26 cellular contexts compared by ENCODE assay signal in the genomic region with DNA sequence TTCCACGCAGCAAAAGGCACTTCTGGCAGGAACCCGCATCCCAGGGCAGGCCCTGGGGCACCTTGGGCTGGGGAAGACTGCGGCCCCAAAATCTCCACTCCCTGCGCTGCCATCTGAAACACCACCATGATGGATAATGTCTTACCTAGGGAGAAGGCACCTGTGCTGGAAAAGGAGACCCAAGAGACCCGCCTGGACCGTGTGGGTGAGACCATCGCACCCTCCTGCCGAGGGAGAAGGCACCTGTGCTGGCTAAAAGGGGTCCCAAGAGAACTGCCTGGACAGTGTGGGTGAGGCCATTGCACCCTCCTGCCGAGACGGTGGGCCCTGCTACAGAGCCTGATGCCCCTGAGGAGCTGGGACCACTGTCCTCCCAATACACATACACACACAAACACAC. TPM values are rescaled to one million over a fixed set of nuclear protein-coding genes. Genes with fewer than 3 reads are reported as not detected.
DNase-seq lines count a peak whose midpoint lies in the region; ATAC-seq and TF ChIP-seq lines count a peak whose summit lies in the region.
"Had no signal": no experiment of that assay in that cellular context is flagged by ENCODE, and none has a peak within 500 bp of the region (broad histone marks: within the 10 kb centered on the region; RNA-seq: fewer than 3 reads in every experiment).

No MANE protein-coding gene starts in this region.

- TF ChIP-seq CTCF in HCT116 (IDR thresholded peaks at IDR 0.05 in 2 of 3, conservative IDR thresholded peaks at IDR 0.05 in 1 of 3; ENCODE audit: borderline replicate concordance in 1 of 3, insufficient read depth in 1 of 3, low read depth in 2 of 3, low read length in 2 of 3) (no peak), osteoblast (IDR thresholded peaks at IDR 0.05; ENCODE audit: extremely low read depth, low read depth, low read length) (no peak)

- POLR2A ChIA-PET in HCT116 (lab: Charles Lee): interaction anchor here (2.1 kb wide), 1 partner anchor 16 kb away, joined by 21 read pairs; no protein-coding TSS in a partner anchor
- POLR2A ChIA-PET in activated CD4-positive, alpha-beta memory T cell treated with anti-CD3 and anti-CD28 coated beads, Interleukin-2, amount 10 ng/mL, durations not matched to agents 7 days and 5 days (lab: Charles Lee): no interaction called here

- no peaks in the 10 kb centered on the region for H3K79me2 ChIP-seq in HCT116 (ENCODE audit: insufficient read depth, low read length)
- H3K79me2 ChIP-seq in osteoblast (ENCODE audit: insufficient read depth, low read length): no peaks in the 10 kb centered on the region

- no peaks in the 10 kb centered on the region for H3K9me3 ChIP-seq in CD4-positive, CD25-positive, alpha-beta regulatory T cell (ENCODE audit: control insufficient read depth in 2 of 2, low read length in 2 of 2)
- 0 out of 4 replicates have a peak, but pooled peaks cover 0 to 5% of the 10 kb centered on the region in 2 experiments for H3K9me3 ChIP-seq in HCT116 (ENCODE audit: control insufficient read depth in 1 of 2, insufficient read depth in 1 of 2, low read depth in 1 of 2, low read length in 2 of 2)
- H3K9me3 ChIP-seq in osteoblast (ENCODE audit: low read depth, low read length): no peaks in the 10 kb centered on the region
- H3K9me3 ChIP-seq: thoracic aorta, uterus had no signal

- ATAC-seq in CD4-positive, CD25-positive, alpha-beta regulatory T cell (ENCODE audit: low read depth in 2 of 2): no peak
- no peak for ATAC-seq in HCT116
- ATAC-seq in esophagus mucosa: no peak
- no peak for ATAC-seq in SK-N-SH treated with all-trans-retinoic acid at 6 μM for 48 hours
- ATAC-seq: sciatic nerve had no signal

- H2AFZ ChIP-seq in HCT116 (ENCODE audit: low read depth, low read length, poor library complexity, severe bottlenecking): no peak overlapping the region
- no peak overlapping the region for H2AFZ ChIP-seq in osteoblast (ENCODE audit: low read length)

- no peak overlapping the region for H3K27ac ChIP-seq in CD4-positive, CD25-positive, alpha-beta regulatory T cell (ENCODE audit: insufficient read depth, low read length, poor library complexity, severe bottlenecking)
- H3K27ac ChIP-seq in HCT116 (ENCODE audit: low read depth, low read length) (peak overlapping the region; percentile 73; the same call in 1 of the 2 replicates), osteoblast (ENCODE audit: low read depth, low read length) (no peak overlapping the region)
- H3K27ac ChIP-seq: thoracic aorta, uterus had no signal

- no peaks in the 10 kb centered on the region for H3K36me3 Mint-ChIP-seq in CD4-positive, CD25-positive, alpha-beta regulatory T cell
- H3K36me3 Mint-ChIP-seq in dendritic cell treated with granulocyte-macrophage colony-stimulating factor and Interleukin-4, amounts not matched to agents 40 ng/mL and 50 ng/mL, for 4 days (ENCODE audit: low read depth): no peaks in the 10 kb centered on the region
- H3K36me3 Mint-ChIP-seq in activated CD4-positive, alpha-beta memory T cell treated with anti-CD3 and anti-CD28 coated beads, Interleukin-2, amount 10 ng/mL, durations not matched to agents 7 days and 5 days (ENCODE audit: low read depth): peaks cover 4% of the 10 kb centered on the region

- H3K4me2 ChIP-seq in HCT116 (ENCODE audit: low read length) (no peak overlapping the region), osteoblast (ENCODE audit: insufficient read depth, low read length) (no peak overlapping the region)

- H3K27me3 ChIP-seq in CD4-positive, CD25-positive, alpha-beta regulatory T cell (ENCODE audit: control insufficient read depth, insufficient read depth, low read length): no peaks in the 10 kb centered on the region
- H3K27me3 ChIP-seq in HCT116 (ENCODE audit: insufficient read depth, low read length) (no peaks in the 10 kb centered on the region), osteoblast (ENCODE audit: insufficient read depth, low read length) (no peaks in the 10 kb centered on the region)
- H3K27me3 ChIP-seq: uterus had no signal

- no peak overlapping the region for H3K9ac ChIP-seq in HCT116 (ENCODE audit: low read length)

- no peaks in the 10 kb centered on the region for H3K9me3 Mint-ChIP-seq in CD4-positive, CD25-positive, alpha-beta regulatory T cell
- no peaks in the 10 kb centered on the region for H3K9me3 Mint-ChIP-seq in dendritic cell treated with granulocyte-macrophage colony-stimulating factor and Interleukin-4, amounts not matched to agents 40 ng/mL and 50 ng/mL, for 4 days
- H3K9me3 Mint-ChIP-seq in activated CD4-positive, alpha-beta memory T cell treated with anti-CD3 and anti-CD28 coated beads, Interleukin-2, amount 10 ng/mL, durations not matched to agents 7 days and 5 days: no peaks in the 10 kb centered on the region

- no peak for DNase-seq in CD4-positive, CD25-positive, alpha-beta regulatory T cell
- no peak for DNase-seq in HCT116 (ENCODE audit: low read depth, low spot score)
- DNase-seq in osteoblast (ENCODE audit: insufficient read length, low spot score, missing footprints): peak; percentile 66
- no peak for DNase-seq in activated CD4-positive, alpha-beta memory T cell treated with anti-CD3 and anti-CD28 coated beads, Interleukin-2, amount 10 ng/mL, durations not matched to agents 7 days and 5 days
- no peak for DNase-seq in HUDEP-2 (lab: John Stamatoyannopoulos, UW; ENCODE audit: unreplicated experiment in 76 of 76)
- DNase-seq: activated CD4-positive, alpha-beta T cell treated with anti-CD3 and anti-CD28 coated beads for 48 hours; activated naive CD4-positive, alpha-beta T cell; activated T-cell treated with anti-CD3 and anti-CD28 coated beads, Interleukin-2, amount 50 U/mL, for 4 hours; effector CD8-positive, alpha-beta T cell; foreskin fibroblast; GOT3; head of caudate nucleus; midbrain; NCI-H1105 treated with DMSO at 0.1 percent for 48 hours; NCI-H2029; NCI-H526 treated with DMSO at 0.1 percent for 48 hours; nephron progenitor cell; stimulated activated CD4-positive, alpha-beta T cell treated with anti-CD3 and anti-CD28 coated beads, Interleukin-4, amount 100 ng/mL, for 4 hours; stimulated activated naive CD4-positive, alpha-beta T cell treated with Interleukin-2 at 50 U/mL for 16 hours; T-helper 2 cell; uterus had no signal

- peak overlapping the region in 2 of 3 donors; percentile 71 to 74 for H3K27ac Mint-ChIP-seq in CD4-positive, CD25-positive, alpha-beta regulatory T cell
- H3K27ac Mint-ChIP-seq in dendritic cell treated with granulocyte-macrophage colony-stimulating factor and Interleukin-4, amounts not matched to agents 40 ng/mL and 50 ng/mL, for 4 days: peak overlapping the region; percentile 47
- no peak overlapping the region for H3K27ac Mint-ChIP-seq in activated CD4-positive, alpha-beta memory T cell treated with anti-CD3 and anti-CD28 coated beads, Interleukin-2, amount 10 ng/mL, durations not matched to agents 7 days and 5 days

- peaks cover 22% of the 10 kb centered on the region for H3K27me3 Mint-ChIP-seq in CD4-positive, CD25-positive, alpha-beta regulatory T cell
- H3K27me3 Mint-ChIP-seq in dendritic cell treated with granulocyte-macrophage colony-stimulating factor and Interleukin-4, amounts not matched to agents 40 ng/mL and 50 ng/mL, for 4 days: peaks cover 54% of the 10 kb centered on the region
- peaks cover 38% of the 10 kb centered on the region for H3K27me3 Mint-ChIP-seq in activated CD4-positive, alpha-beta memory T cell treated with anti-CD3 and anti-CD28 coated beads, Interleukin-2, amount 10 ng/mL, durations not matched to agents 7 days and 5 days

- H4K20me1 ChIP-seq in HCT116 (ENCODE audit: insufficient read depth) (no peaks in the 10 kb centered on the region), osteoblast (ENCODE audit: insufficient read depth, low read length) (no peaks in the 10 kb centered on the region)

- CTCF ChIA-PET in HCT116 (lab: Charles Lee): interaction anchor here (1.9 kb wide), 1 partner anchor 16 kb away, joined by 20 read pairs; no protein-coding TSS in a partner anchor
- CTCF ChIA-PET in activated CD4-positive, alpha-beta memory T cell treated with anti-CD3 and anti-CD28 coated beads, Interleukin-2, amount 10 ng/mL, durations not matched to agents 7 days and 5 days (lab: Charles Lee): no interaction called here

- RAD21 ChIA-PET in HCT116 (lab: Charles Lee; ENCODE audit: low non-redundant PET in 1 of 2, low total read pairs in 2 of 2, uncharacterized antibody in 2 of 2, unreplicated experiment in 2 of 2): no interaction called here

- TF ChIP-seq RAD21 in HCT116 (IDR thresholded peaks at IDR 0.05; ENCODE audit: low read depth): no peak

- no peaks in the 10 kb centered on the region for H3K36me3 ChIP-seq in CD4-positive, CD25-positive, alpha-beta regulatory T cell (ENCODE audit: control insufficient read depth, insufficient read depth, low read length)
- no peaks in the 10 kb centered on the region for H3K36me3 ChIP-seq in HCT116 (ENCODE audit: control insufficient read depth in 1 of 2, insufficient read depth in 2 of 2, low read length in 2 of 2)
- no peaks in the 10 kb centered on the region for H3K36me3 ChIP-seq in osteoblast (ENCODE audit: insufficient read depth, low read length)
- H3K36me3 ChIP-seq: thoracic aorta, uterus had no signal

- H3K4me1 Mint-ChIP-seq in CD4-positive, CD25-positive, alpha-beta regulatory T cell: peaks cover 6 to 29% (median 15%) of the 10 kb centered on the region in 4 donors
- peaks cover 37% of the 10 kb centered on the region for H3K4me1 Mint-ChIP-seq in dendritic cell treated with granulocyte-macrophage colony-stimulating factor and Interleukin-4, amounts not matched to agents 40 ng/mL and 50 ng/mL, for 4 days (ENCODE audit: low read depth)
- H3K4me1 Mint-ChIP-seq in activated CD4-positive, alpha-beta memory T cell treated with anti-CD3 and anti-CD28 coated beads, Interleukin-2, amount 10 ng/mL, durations not matched to agents 7 days and 5 days: peaks cover 34% of the 10 kb centered on the region

- peak overlapping the region in 1 of 4 donors; percentile 59 for H3K4me3 Mint-ChIP-seq in CD4-positive, CD25-positive, alpha-beta regulatory T cell
- H3K4me3 Mint-ChIP-seq in dendritic cell treated with granulocyte-macrophage colony-stimulating factor and Interleukin-4, amounts not matched to agents 40 ng/mL and 50 ng/mL, for 4 days: no peak overlapping the region
- no peak overlapping the region for H3K4me3 Mint-ChIP-seq in activated CD4-positive, alpha-beta memory T cell treated with anti-CD3 and anti-CD28 coated beads, Interleukin-2, amount 10 ng/mL, durations not matched to agents 7 days and 5 days

- no peaks in the 10 kb centered on the region for H3K9me2 ChIP-seq in HCT116 (ENCODE audit: insufficient read depth)

- H3K4me3 ChIP-seq in CD4-positive, CD25-positive, alpha-beta regulatory T cell (ENCODE audit: low read depth, low read length): no peak overlapping the region
- H3K4me3 ChIP-seq in HCT116 (replicated peaks in 1 of 2; ENCODE audit: low read depth in 1 of 2, low read length in 2 of 2) (no peak overlapping the region), osteoblast (ENCODE audit: insufficient read depth, low read length) (no peak overlapping the region)
- H3K4me3 ChIP-seq: thoracic aorta, uterus had no signal

- no peak for TF ChIP-seq POLR2A in HCT116 (IDR thresholded peaks at IDR 0.05; ENCODE audit: borderline replicate concordance, extremely low read depth, insufficient read depth, insufficient read length)

- intact Hi-C loops in HCT116 (cut with micrococcal nuclease): no loop called here
- intact Hi-C loops in dendritic cell treated with granulocyte-macrophage colony-stimulating factor and Interleukin-4, amounts not matched to agents 40 ng/mL and 50 ng/mL, for 4 days (cut with micrococcal nuclease): no loop called here

- BruUV-seq in HCT116 (replicated peaks; lab: Mats Ljungman, UMichigan): no TSS peak

- H3K4me1 ChIP-seq in CD4-positive, CD25-positive, alpha-beta regulatory T cell (ENCODE audit: control insufficient read depth, insufficient read depth, low read length, poor library complexity, severe bottlenecking): peaks cover 21% of the 10 kb centered on the region
- H3K4me1 ChIP-seq in HCT116 (ENCODE audit: control insufficient read depth in 1 of 2, insufficient read depth in 2 of 2, low read length in 2 of 2) (peaks cover 37 to 40% of the 10 kb centered on the region in 2 experiments), osteoblast (ENCODE audit: insufficient read depth, low read length) (no peaks in the 10 kb centered on the region)

RNA-seq across cellular contexts. Expression of gene INF2, which starts 24.8 kb away (rescaled TPM):
- total RNA-seq in CD4-positive, CD25-positive, alpha-beta regulatory T cell: 74.3 TPM
- polyA plus RNA-seq in CD4-positive, CD25-positive, alpha-beta regulatory T cell: 1 to 10 TPM; 4.2 to 8.9 (median 6.6) TPM
- total RNA-seq in HCT116 (2021; ENCODE audit: unreplicated experiment) (95.8 TPM), osteoblast (46.6 and 49.2 TPM in 2 replicates), esophagus mucosa (28.4 TPM)
- 43.9 and 46.6 TPM in 2 replicates for polyA plus RNA-seq in HCT116 (2012)
- 100 to 1,000 TPM; 120 to 132 TPM for total RNA-seq in activated CD4-positive, alpha-beta memory T cell treated with anti-CD3 and anti-CD28 coated beads, Interleukin-2, amount 10 ng/mL, durations not matched to agents 7 days and 5 days

RNA-seq across cellular contexts. Expression of gene ADSS1, which starts 59.4 kb away (rescaled TPM):
- total RNA-seq in CD4-positive, CD25-positive, alpha-beta regulatory T cell: 1.9 TPM
- 1 to 10 TPM in 2 of 4 donors, under 1 TPM in 2; 0.10 to 1.7 (median 1.0) TPM for polyA plus RNA-seq in CD4-positive, CD25-positive, alpha-beta regulatory T cell
- total RNA-seq in HCT116 (2021; ENCODE audit: unreplicated experiment) (9.9 TPM), osteoblast (2.1 and 4.3 TPM in 2 replicates), esophagus mucosa (5.7 TPM)
- 12.5 and 15.4 TPM in 2 replicates for polyA plus RNA-seq in HCT116 (2012)
- 1 to 10 TPM in 1 of 2 experiments, under 1 TPM in 1; 0.98 to 1.2 TPM for total RNA-seq in activated CD4-positive, alpha-beta memory T cell treated with anti-CD3 and anti-CD28 coated beads, Interleukin-2, amount 10 ng/mL, durations not matched to agents 7 days and 5 days
